1 cellular context compared by ENCODE assay signal in genomic region chr1:186375929-186376330, GRCh38.
TF ChIP-seq lines count a peak whose summit lies in the region.

No MANE protein-coding gene starts in this region.

TF ChIP-seq in HEK293, 187 proteins besides CTCF, POLR2A, EP300 and RAD21 (continued from another document):
- TF ChIP-seq PBX3 (CRISPR knock-in tag; IDR thresholded peaks at IDR 0.05) (no peak), MZF1 (tag by site-specific recombination; IDR thresholded peaks at IDR 0.05; ENCODE audit: borderline replicate concordance) (peak; percentile 11; the same call in 1 of the 2 replicates), ZXDB (tag by site-specific recombination; IDR thresholded peaks at IDR 0.05) (no peak), ZNF76 (tag by site-specific recombination; IDR thresholded peaks at IDR 0.05; ENCODE audit: borderline replicate concordance, low read depth) (no peak), ZNF843 (tag by site-specific recombination; IDR thresholded peaks at IDR 0.05) (no peak), ZBTB21 (tag by site-specific recombination; IDR thresholded peaks at IDR 0.05) (no peak), ZNF23 (tag by site-specific recombination; IDR thresholded peaks at IDR 0.05; ENCODE audit: borderline replicate concordance) (no peak), ZNF335 (tag by site-specific recombination; conservative IDR thresholded peaks at IDR 0.05) (peak; percentile 96), ZNF2 (tag by site-specific recombination; IDR thresholded peaks at IDR 0.05) (0 out of 2 replicates have a peak, but pooled peaks have one; percentile 5), ZNF114 (tag by site-specific recombination; IDR thresholded peaks at IDR 0.05) (no peak), ZNF585B (tag by site-specific recombination; IDR thresholded peaks at IDR 0.05) (no peak), ZNF433 (tag by site-specific recombination; IDR thresholded peaks at IDR 0.05; ENCODE audit: low read depth) (no peak), ZNF112 (tag by site-specific recombination; IDR thresholded peaks at IDR 0.05) (no peak), ZNF624 (tag by site-specific recombination; IDR thresholded peaks at IDR 0.05) (no peak), ZNF274 (IDR thresholded peaks at IDR 0.05; ENCODE audit: low read length) (no peak), ZNF274 (tag by site-specific recombination; IDR thresholded peaks at IDR 0.05; ENCODE audit: borderline replicate concordance) (no peak), ZNF488 (tag by site-specific recombination; IDR thresholded peaks at IDR 0.05) (no peak), PRDM1 (tag by site-specific recombination; IDR thresholded peaks at IDR 0.05) (peak; percentile 97), ZNF202 (tag by site-specific recombination; IDR thresholded peaks at IDR 0.05; ENCODE audit: borderline replicate concordance) (0 out of 2 replicates have a peak, but pooled peaks have one; percentile 69), ZNF776 (tag by site-specific recombination; IDR thresholded peaks at IDR 0.05; ENCODE audit: borderline replicate concordance) (no peak), ZNF658 (tag by site-specific recombination; IDR thresholded peaks at IDR 0.05) (no peak), ZBTB20 (tag by site-specific recombination; IDR thresholded peaks at IDR 0.05) (peak; percentile 91), ZNF362 (tag by site-specific recombination; IDR thresholded peaks at IDR 0.05) (no peak), ZBTB7A (tag by site-specific recombination; IDR thresholded peaks at IDR 0.05; ENCODE audit: low read depth) (no peak), ZNF16 (tag by site-specific recombination; IDR thresholded peaks at IDR 0.05; ENCODE audit: low read depth) (no peak), HOXC10 (CRISPR knock-in tag; IDR thresholded peaks at IDR 0.05) (no peak), MYNN (tag by site-specific recombination; IDR thresholded peaks at IDR 0.05; ENCODE audit: borderline replicate concordance) (no peak), TRIM28 (IDR thresholded peaks at IDR 0.05; ENCODE audit: borderline replicate concordance, low read length) (no peak; the same call in 1 of the 2 replicates), ZNF10 (tag by site-specific recombination; IDR thresholded peaks at IDR 0.05) (no peak; the same call in 1 of the 2 replicates), ZNF558 (tag by site-specific recombination; IDR thresholded peaks at IDR 0.05) (no peak)
- TF ChIP-seq, protein P1, sequence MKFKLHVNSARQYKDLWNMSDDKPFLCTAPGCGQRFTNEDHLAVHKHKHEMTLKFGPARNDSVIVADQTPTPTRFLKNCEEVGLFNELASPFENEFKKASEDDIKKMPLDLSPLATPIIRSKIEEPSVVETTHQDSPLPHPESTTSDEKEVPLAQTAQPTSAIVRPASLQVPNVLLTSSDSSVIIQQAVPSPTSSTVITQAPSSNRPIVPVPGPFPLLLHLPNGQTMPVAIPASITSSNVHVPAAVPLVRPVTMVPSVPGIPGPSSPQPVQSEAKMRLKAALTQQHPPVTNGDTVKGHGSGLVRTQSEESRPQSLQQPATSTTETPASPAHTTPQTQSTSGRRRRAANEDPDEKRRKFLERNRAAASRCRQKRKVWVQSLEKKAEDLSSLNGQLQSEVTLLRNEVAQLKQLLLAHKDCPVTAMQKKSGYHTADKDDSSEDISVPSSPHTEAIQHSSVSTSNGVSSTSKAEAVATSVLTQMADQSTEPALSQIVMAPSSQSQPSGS (tag by site-specific recombination; IDR thresholded peaks at IDR 0.05; ENCODE audit: low read depth) = no peak
- TF ChIP-seq, protein P2, sequence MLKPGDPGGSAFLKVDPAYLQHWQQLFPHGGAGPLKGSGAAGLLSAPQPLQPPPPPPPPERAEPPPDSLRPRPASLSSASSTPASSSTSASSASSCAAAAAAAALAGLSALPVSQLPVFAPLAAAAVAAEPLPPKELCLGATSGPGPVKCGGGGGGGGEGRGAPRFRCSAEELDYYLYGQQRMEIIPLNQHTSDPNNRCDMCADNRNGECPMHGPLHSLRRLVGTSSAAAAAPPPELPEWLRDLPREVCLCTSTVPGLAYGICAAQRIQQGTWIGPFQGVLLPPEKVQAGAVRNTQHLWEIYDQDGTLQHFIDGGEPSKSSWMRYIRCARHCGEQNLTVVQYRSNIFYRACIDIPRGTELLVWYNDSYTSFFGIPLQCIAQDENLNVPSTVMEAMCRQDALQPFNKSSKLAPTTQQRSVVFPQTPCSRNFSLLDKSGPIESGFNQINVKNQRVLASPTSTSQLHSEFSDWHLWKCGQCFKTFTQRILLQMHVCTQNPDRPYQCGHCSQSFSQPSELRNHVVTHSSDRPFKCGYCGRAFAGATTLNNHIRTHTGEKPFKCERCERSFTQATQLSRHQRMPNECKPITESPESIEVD (tag by site-specific recombination; IDR thresholded peaks at IDR 0.05) = no peak
- TF ChIP-seq, protein P3, sequence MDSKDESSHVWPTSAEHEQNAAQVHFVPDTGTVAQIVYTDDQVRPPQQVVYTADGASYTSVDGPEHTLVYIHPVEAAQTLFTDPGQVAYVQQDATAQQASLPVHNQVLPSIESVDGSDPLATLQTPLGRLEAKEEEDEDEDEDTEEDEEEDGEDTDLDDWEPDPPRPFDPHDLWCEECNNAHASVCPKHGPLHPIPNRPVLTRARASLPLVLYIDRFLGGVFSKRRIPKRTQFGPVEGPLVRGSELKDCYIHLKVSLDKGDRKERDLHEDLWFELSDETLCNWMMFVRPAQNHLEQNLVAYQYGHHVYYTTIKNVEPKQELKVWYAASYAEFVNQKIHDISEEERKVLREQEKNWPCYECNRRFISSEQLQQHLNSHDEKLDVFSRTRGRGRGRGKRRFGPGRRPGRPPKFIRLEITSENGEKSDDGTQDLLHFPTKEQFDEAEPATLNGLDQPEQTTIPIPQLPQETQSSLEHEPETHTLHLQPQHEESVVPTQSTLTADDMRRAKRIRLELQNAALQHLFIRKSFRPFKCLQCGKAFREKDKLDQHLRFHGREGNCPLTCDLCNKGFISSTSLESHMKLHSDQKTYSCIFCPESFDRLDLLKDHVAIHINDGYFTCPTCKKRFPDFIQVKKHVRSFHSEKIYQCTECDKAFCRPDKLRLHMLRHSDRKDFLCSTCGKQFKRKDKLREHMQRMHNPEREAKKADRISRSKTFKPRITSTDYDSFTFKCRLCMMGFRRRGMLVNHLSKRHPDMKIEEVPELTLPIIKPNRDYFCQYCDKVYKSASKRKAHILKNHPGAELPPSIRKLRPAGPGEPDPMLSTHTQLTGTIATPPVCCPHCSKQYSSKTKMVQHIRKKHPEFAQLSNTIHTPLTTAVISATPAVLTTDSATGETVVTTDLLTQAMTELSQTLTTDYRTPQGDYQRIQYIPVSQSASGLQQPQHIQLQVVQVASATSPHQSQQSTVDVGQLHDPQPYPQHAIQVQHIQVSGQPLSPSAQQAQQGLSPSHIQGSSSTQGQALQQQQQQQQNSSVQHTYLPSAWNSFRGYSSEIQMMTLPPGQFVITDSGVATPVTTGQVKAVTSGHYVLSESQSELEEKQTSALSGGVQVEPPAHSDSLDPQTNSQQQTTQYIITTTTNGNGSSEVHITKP (tag by site-specific recombination; IDR thresholded peaks at IDR 0.05) = peak; percentile 92
- TF ChIP-seq, protein P4, sequence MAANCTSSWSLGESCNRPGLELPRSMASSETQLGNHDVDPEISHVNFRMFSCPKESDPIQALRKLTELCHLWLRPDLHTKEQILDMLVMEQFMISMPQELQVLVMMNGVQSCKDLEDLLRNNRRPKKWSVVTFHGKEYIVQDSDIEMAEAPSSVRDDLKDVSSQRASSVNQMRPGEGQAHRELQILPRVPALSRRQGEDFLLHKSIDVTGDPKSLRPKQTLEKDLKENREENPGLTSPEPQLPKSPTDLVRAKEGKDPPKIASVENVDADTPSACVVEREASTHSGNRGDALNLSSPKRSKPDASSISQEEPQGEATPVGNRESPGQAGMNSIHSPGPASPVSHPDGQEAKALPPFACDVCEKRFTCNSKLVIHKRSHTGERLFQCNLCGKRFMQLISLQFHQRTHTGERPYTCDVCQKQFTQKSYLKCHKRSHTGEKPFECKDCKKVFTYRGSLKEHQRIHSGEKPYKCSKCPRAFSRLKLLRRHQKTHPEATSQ (tag by site-specific recombination; IDR thresholded peaks at IDR 0.05) = 0 out of 2 replicates have a peak, but pooled peaks have one; percentile 6
- TF ChIP-seq, protein P5, sequence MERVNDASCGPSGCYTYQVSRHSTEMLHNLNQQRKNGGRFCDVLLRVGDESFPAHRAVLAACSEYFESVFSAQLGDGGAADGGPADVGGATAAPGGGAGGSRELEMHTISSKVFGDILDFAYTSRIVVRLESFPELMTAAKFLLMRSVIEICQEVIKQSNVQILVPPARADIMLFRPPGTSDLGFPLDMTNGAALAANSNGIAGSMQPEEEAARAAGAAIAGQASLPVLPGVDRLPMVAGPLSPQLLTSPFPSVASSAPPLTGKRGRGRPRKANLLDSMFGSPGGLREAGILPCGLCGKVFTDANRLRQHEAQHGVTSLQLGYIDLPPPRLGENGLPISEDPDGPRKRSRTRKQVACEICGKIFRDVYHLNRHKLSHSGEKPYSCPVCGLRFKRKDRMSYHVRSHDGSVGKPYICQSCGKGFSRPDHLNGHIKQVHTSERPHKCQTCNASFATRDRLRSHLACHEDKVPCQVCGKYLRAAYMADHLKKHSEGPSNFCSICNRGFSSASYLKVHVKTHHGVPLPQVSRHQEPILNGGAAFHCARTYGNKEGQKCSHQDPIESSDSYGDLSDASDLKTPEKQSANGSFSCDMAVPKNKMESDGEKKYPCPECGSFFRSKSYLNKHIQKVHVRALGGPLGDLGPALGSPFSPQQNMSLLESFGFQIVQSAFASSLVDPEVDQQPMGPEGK (tag by site-specific recombination; IDR thresholded peaks at IDR 0.05) = no peak
- TF ChIP-seq, protein P6, sequence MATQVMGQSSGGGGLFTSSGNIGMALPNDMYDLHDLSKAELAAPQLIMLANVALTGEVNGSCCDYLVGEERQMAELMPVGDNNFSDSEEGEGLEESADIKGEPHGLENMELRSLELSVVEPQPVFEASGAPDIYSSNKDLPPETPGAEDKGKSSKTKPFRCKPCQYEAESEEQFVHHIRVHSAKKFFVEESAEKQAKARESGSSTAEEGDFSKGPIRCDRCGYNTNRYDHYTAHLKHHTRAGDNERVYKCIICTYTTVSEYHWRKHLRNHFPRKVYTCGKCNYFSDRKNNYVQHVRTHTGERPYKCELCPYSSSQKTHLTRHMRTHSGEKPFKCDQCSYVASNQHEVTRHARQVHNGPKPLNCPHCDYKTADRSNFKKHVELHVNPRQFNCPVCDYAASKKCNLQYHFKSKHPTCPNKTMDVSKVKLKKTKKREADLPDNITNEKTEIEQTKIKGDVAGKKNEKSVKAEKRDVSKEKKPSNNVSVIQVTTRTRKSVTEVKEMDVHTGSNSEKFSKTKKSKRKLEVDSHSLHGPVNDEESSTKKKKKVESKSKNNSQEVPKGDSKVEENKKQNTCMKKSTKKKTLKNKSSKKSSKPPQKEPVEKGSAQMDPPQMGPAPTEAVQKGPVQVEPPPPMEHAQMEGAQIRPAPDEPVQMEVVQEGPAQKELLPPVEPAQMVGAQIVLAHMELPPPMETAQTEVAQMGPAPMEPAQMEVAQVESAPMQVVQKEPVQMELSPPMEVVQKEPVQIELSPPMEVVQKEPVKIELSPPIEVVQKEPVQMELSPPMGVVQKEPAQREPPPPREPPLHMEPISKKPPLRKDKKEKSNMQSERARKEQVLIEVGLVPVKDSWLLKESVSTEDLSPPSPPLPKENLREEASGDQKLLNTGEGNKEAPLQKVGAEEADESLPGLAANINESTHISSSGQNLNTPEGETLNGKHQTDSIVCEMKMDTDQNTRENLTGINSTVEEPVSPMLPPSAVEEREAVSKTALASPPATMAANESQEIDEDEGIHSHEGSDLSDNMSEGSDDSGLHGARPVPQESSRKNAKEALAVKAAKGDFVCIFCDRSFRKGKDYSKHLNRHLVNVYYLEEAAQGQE (tag by site-specific recombination; IDR thresholded peaks at IDR 0.05) = peak; percentile 44; the same call in 1 of the 2 replicates
